9 cellular contexts compared by ENCODE assay signal in genomic region chr2:64526034-64526433, GRCh38. TPM values are rescaled to one million over a fixed set of nuclear protein-coding genes. Genes with fewer than 3 reads are reported as not detected.
DNase-seq lines count a peak whose midpoint lies in the region; ATAC-seq and TF ChIP-seq lines count a peak whose summit lies in the region.
"Had no signal": no experiment of that assay in that cellular context is flagged by ENCODE, and none has a peak within 500 bp of the region (broad histone marks: within the 10 kb centered on the region; RNA-seq: fewer than 3 reads in every experiment).

No MANE protein-coding gene starts in this region.

- H3K9ac ChIP-seq in SK-N-MC (ENCODE audit: insufficient read length): peak overlapping the region; percentile 71

- H3K27ac ChIP-seq in SK-N-MC (no peak overlapping the region), foreskin keratinocyte (peak overlapping the region; percentile 82)

- no peaks in the 10 kb centered on the region for H3K9me3 Mint-ChIP-seq in activated CD8-positive, alpha-beta memory T cell treated with anti-CD3 and anti-CD28 coated beads, Interleukin-2, amount 10 ng/mL, durations not matched to agents 7 days and 5 days (ENCODE audit: low read depth)
- H3K9me3 Mint-ChIP-seq in stimulated activated effector memory CD8-positive, alpha-beta T cell treated with anti-CD3 and anti-CD28 coated beads, Interleukin-12 subunit alpha, Interleukin-12 subunit beta, amount 100 ng/mL, for 72 hours: no peaks in the 10 kb centered on the region

- H3K9me3 ChIP-seq in SK-N-MC (ENCODE audit: low read depth, low read length): no peaks in the 10 kb centered on the region

- peak overlapping the region; percentile 99 for H3K27ac Mint-ChIP-seq in activated CD8-positive, alpha-beta memory T cell treated with anti-CD3 and anti-CD28 coated beads, Interleukin-2, amount 10 ng/mL, durations not matched to agents 7 days and 5 days
- H3K27ac Mint-ChIP-seq in stimulated activated effector memory CD8-positive, alpha-beta T cell treated with anti-CD3 and anti-CD28 coated beads, Interleukin-12 subunit alpha, Interleukin-12 subunit beta, amount 100 ng/mL, for 72 hours: peak overlapping the region; percentile 98

- peak overlapping the region; percentile 95 for H3K4me3 ChIP-seq in SK-N-MC

- H3K27me3 Mint-ChIP-seq in activated CD8-positive, alpha-beta memory T cell treated with anti-CD3 and anti-CD28 coated beads, Interleukin-2, amount 10 ng/mL, durations not matched to agents 7 days and 5 days: peaks cover 3% of the 10 kb centered on the region

- no peaks in the 10 kb centered on the region for H3K36me3 ChIP-seq in SK-N-MC (ENCODE audit: insufficient read depth, low read length)

- H3K27me3 ChIP-seq in foreskin keratinocyte: no peaks in the 10 kb centered on the region

- H3K4me1 Mint-ChIP-seq in activated CD8-positive, alpha-beta memory T cell treated with anti-CD3 and anti-CD28 coated beads, Interleukin-2, amount 10 ng/mL, durations not matched to agents 7 days and 5 days: peaks cover 43% of the 10 kb centered on the region
- peaks cover 27% of the 10 kb centered on the region for H3K4me1 Mint-ChIP-seq in stimulated activated effector memory CD8-positive, alpha-beta T cell treated with anti-CD3 and anti-CD28 coated beads, Interleukin-12 subunit alpha, Interleukin-12 subunit beta, amount 100 ng/mL, for 72 hours

- ATAC-seq in activated CD8-positive, alpha-beta memory T cell treated with anti-CD3 and anti-CD28 coated beads, Interleukin-2, amount 10 ng/mL, durations not matched to agents 7 days and 5 days: no peak
- ATAC-seq in foreskin keratinocyte: no peak
- ATAC-seq in stimulated activated effector memory CD8-positive, alpha-beta T cell treated with anti-CD3 and anti-CD28 coated beads, Interleukin-12 subunit alpha, Interleukin-12 subunit beta, amount 100 ng/mL, for 72 hours: no peak

- no peak for DNase-seq in activated CD8-positive, alpha-beta memory T cell treated with anti-CD3 and anti-CD28 coated beads, Interleukin-2, amount 10 ng/mL, durations not matched to agents 7 days and 5 days
- no peak for DNase-seq in activated CD8-positive, alpha-beta memory T cell treated with anti-CD3 and anti-CD28 coated beads, Interleukin-2, amount 50 U/mL, for 48 hours
- DNase-seq in SK-N-MC (ENCODE audit: low read depth, low spot score): no peak
- DNase-seq in foreskin keratinocyte: no peak
- no peak for DNase-seq in stimulated activated effector memory CD8-positive, alpha-beta T cell treated with anti-CD3 and anti-CD28 coated beads, Interleukin-12 subunit alpha, Interleukin-12 subunit beta, amount 100 ng/mL, for 72 hours (ENCODE audit: low spot score in 2 of 2)
- DNase-seq in NCI-H1048 (lab: John Stamatoyannopoulos, UW): no peak
- DNase-seq in HK-2 (ENCODE audit: unreplicated experiment): no peak
- DNase-seq in NCI-H187 (lab: John Stamatoyannopoulos, UW): no peak
- DNase-seq: stimulated activated naive CD4-positive, alpha-beta T cell had no signal

- peak overlapping the region; percentile 91 for H3K4me3 Mint-ChIP-seq in activated CD8-positive, alpha-beta memory T cell treated with anti-CD3 and anti-CD28 coated beads, Interleukin-2, amount 10 ng/mL, durations not matched to agents 7 days and 5 days
- peak overlapping the region; percentile 94 for H3K4me3 Mint-ChIP-seq in stimulated activated effector memory CD8-positive, alpha-beta T cell treated with anti-CD3 and anti-CD28 coated beads, Interleukin-12 subunit alpha, Interleukin-12 subunit beta, amount 100 ng/mL, for 72 hours

- H3K36me3 Mint-ChIP-seq in activated CD8-positive, alpha-beta memory T cell treated with anti-CD3 and anti-CD28 coated beads, Interleukin-2, amount 10 ng/mL, durations not matched to agents 7 days and 5 days: peaks cover 19% of the 10 kb centered on the region
- H3K36me3 Mint-ChIP-seq in stimulated activated effector memory CD8-positive, alpha-beta T cell treated with anti-CD3 and anti-CD28 coated beads, Interleukin-12 subunit alpha, Interleukin-12 subunit beta, amount 100 ng/mL, for 72 hours: peaks cover 52% of the 10 kb centered on the region

- peaks cover 5% of the 10 kb centered on the region for H3K4me1 ChIP-seq in foreskin keratinocyte

- CTCF ChIA-PET in activated CD8-positive, alpha-beta memory T cell treated with anti-CD3 and anti-CD28 coated beads, Interleukin-2, amount 10 ng/mL, durations not matched to agents 7 days and 5 days (lab: Charles Lee): interaction anchor here (1.0 to 3.9 kb wide), 4 partner anchors 13 to 347 kb away, joined by 3 to 29 read pairs (median 4); no protein-coding TSS in a partner anchor

- TF ChIP-seq CTCF in foreskin keratinocyte (conservative IDR thresholded peaks at IDR 0.05): no peak

RNA-seq across cellular contexts. Expression of gene AFTPH, which starts 1.9 kb away (rescaled TPM):
- total RNA-seq in activated CD8-positive, alpha-beta memory T cell treated with anti-CD3 and anti-CD28 coated beads, Interleukin-2, amount 10 ng/mL, durations not matched to agents 7 days and 5 days: 10 to 100 TPM; 32.9 to 43.5 TPM
- 29.2 and 31.1 TPM in 2 replicates for total RNA-seq in foreskin keratinocyte
- polyA plus RNA-seq in foreskin keratinocyte: 15.9 and 18.2 TPM in 2 replicates
